ENCODE assay signal across 8 cellular contexts in genomic region chr2:136008205-136008865, GRCh38. TPM values are rescaled to one million over a fixed set of nuclear protein-coding genes. Genes with fewer than 3 reads are reported as not detected.
DNase-seq lines count a peak whose midpoint lies in the region; ATAC-seq, FAIRE-seq and TF ChIP-seq lines count a peak whose summit lies in the region.

No MANE protein-coding gene starts in this region.

- no peak overlapping the region for H3K27ac Mint-ChIP-seq in GM23338

- no peaks in the 10 kb centered on the region for H3K79me2 ChIP-seq in GM23338 (replicated peaks; ENCODE audit: insufficient read depth)

- no peak overlapping the region for H2AFZ ChIP-seq in GM23338

- peak; percentile 41 to 57 for DNase-seq in activated CD4-positive, alpha-beta T cell treated with anti-CD3 and anti-CD28 coated beads for 4 hours
- peak; percentile 47 for DNase-seq in germinal center (ENCODE audit: low spot score)
- DNase-seq in stimulated activated CD8-positive, alpha-beta memory T cell treated with anti-CD3 and anti-CD28 coated beads, Interleukin-15, amount 100 ng/mL, for 48 hours (ENCODE audit: low read depth in 2 of 2), result peak; percentile 49 to 55
- DNase-seq in GM12892 (ENCODE audit: insufficient read length), result no peak
- no peak for DNase-seq in GM23338 (ENCODE audit: low spot score)
- no peak for DNase-seq in HPDE6-E6E7 (ENCODE audit: extremely low spot score)

- H3K4me1 ChIP-seq in GM23338 (ENCODE audit: insufficient read depth), result peaks cover 6% of the 10 kb centered on the region

- H3F3A ChIP-seq in GM23338 (replicated peaks; ENCODE audit: low read depth), result no peaks in the 10 kb centered on the region

- H3K27me3 Mint-ChIP-seq in GM23338 (ENCODE audit: insufficient read depth, low read depth, poor library complexity), result no peaks in the 10 kb centered on the region

- no peak overlapping the region for H3K4me3 ChIP-seq in GM23338

- no peak overlapping the region for H3K4me2 ChIP-seq in GM23338

- H3K9me2 ChIP-seq in GM23338 (ENCODE audit: insufficient read depth), result no peaks in the 10 kb centered on the region; the same call in 1 of the 2 replicates

- peaks cover 9% of the 10 kb centered on the region for H3K9me3 Mint-ChIP-seq in GM23338

- TF ChIP-seq CTCF in GM23338 (conservative IDR thresholded peaks at IDR 0.05; ENCODE audit: low read depth in 2 of 2), result no peak

- peak; percentile 61 for ATAC-seq in HG03097 (IDR thresholded peaks at IDR 0.05; ENCODE audit: low FRiP score, unreplicated experiment)
- ATAC-seq in GM18873 (IDR thresholded peaks at IDR 0.05; ENCODE audit: low FRiP score, unreplicated experiment), result no peak
- ATAC-seq in GM23338, result no peak

- TF ChIP-seq POLR2A in GM12892 (IDR thresholded peaks at IDR 0.05; ENCODE audit: low read depth, low read length), result no peak

- no peaks in the 10 kb centered on the region for H3K36me3 ChIP-seq in GM23338 (ENCODE audit: insufficient read depth)

- no peaks in the 10 kb centered on the region for H3K27me3 ChIP-seq in GM23338 (ENCODE audit: insufficient read depth)

- H3K36me3 Mint-ChIP-seq in GM23338 (ENCODE audit: low read depth), result peaks cover 9% of the 10 kb centered on the region; the same call in 2 of the 3 replicates

- H3K4me1 Mint-ChIP-seq in GM23338, result peaks cover 27% of the 10 kb centered on the region

- H3K27ac ChIP-seq in GM23338 (ENCODE audit: low read depth), result no peak overlapping the region

- H3K4me3 Mint-ChIP-seq in GM23338, result no peak overlapping the region

- FAIRE-seq in GM12892 (lab: Jason Lieb, UNC), result no peak

- no peaks in the 10 kb centered on the region for H4K20me1 ChIP-seq in GM23338 (replicated peaks; ENCODE audit: insufficient read depth)

TF ChIP-seq in GM23338, 12 proteins besides CTCF, POLR2A, EP300 and RAD21:
- no peak for TF ChIP-seq REST (IDR thresholded peaks at IDR 0.05; ENCODE audit: unreplicated experiment)
- TF ChIP-seq ZNF331 (CRISPR knock-in tag; IDR thresholded peaks at IDR 0.05; ENCODE audit: low read depth), result no peak
- no peak for TF ChIP-seq EZH2 (IDR thresholded peaks at IDR 0.05; ENCODE audit: low read depth, unreplicated experiment)

RNA-seq across cellular contexts. Expression of gene DARS1, which starts 22.9 kb away (rescaled TPM):
- polyA plus RNA-seq in GM12892 (2012; ENCODE audit: missing spikeins), result 196 TPM
- 115 and 145 TPM in 2 replicates for total RNA-seq in GM23338 (2014; rRNA removed; shearing (Covaris generic))
- polyA plus RNA-seq in GM23338 (2016; fragmentation: Nextera tagmentation; extraction: Ambion mirVana), result 148 and 165 TPM in 2 replicates

Comparison
In these comparisons a context has a peak if more than half of its experiments do, and no peak if none do; other contexts are left out.
1. DNase-seq: peak in activated CD4-positive, alpha-beta T cell treated with anti-CD3 and anti-CD28 coated beads for 4 hours (2 of 2), germinal center (single experiment) and stimulated activated CD8-positive, alpha-beta memory T cell treated with anti-CD3 and anti-CD28 coated beads, Interleukin-15, amount 100 ng/mL, for 48 hours (2 of 2); none in GM12892 (single experiment), GM23338 (single experiment) and HPDE6-E6E7 (single experiment).